Comparison of ENCODE assay signal across 35 cellular contexts in the genomic region with DNA sequence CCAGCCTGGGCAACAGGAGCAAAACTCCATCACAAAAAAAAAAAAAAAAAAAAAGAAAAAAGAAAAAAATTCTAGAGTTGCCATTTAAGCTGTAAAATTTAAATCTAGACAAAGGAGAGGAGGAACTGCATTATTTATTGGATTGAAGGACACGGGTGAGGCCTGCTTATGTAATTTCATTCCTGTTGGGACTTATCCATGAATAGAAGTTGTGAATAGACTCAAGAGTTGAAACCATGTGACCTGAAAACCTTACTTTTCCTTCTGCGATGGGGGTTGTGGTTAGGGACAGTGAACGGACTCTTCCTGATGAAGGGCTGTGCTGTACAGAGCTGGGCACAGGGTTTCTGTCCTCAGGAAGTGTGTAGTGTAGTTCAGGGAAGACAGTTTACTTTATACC. TPM values are rescaled to one million over a fixed set of nuclear protein-coding genes. Genes with fewer than 3 reads are reported as not detected.
"Had no signal": no experiment of that assay in that cellular context is flagged by ENCODE, and none has a peak within 500 bp of the region (broad histone marks: within the 10 kb centered on the region; RNA-seq: fewer than 3 reads in every experiment).

No MANE protein-coding gene starts in this region.

- H3K4me3 Mint-ChIP-seq: activated naive CD8-positive, alpha-beta T cell treated with anti-CD3 and anti-CD28 coated beads, Interleukin-2, amount 10 ng/mL, durations not matched to agents 7 days and 5 days; dendritic cell treated with granulocyte-macrophage colony-stimulating factor and Interleukin-4, amounts not matched to agents 40 ng/mL and 50 ng/mL, for 4 days; mesothelial cell of epicardium; stimulated activated memory B cell treated with anti-CD40 and anti-IgM and Interleukin-4, amounts not matched to agents 10 μg/mL and 1 μg/mL and 100 μg/mL, for 72 hours; T-helper 1 cell treated with Interleukin-12 subunit alpha and Interleukin-12 subunit beta and Interleukin-4 antibody, amounts not matched to agents 30 μg/mL and 1 μg/mL, for 36 hours had no signal

- ATAC-seq: gastroesophageal sphincter; left colon; psoas muscle; stimulated activated memory B cell treated with anti-CD40 and anti-IgM and Interleukin-4, amounts not matched to agents 10 μg/mL and 1 μg/mL and 100 μg/mL, for 72 hours had no signal

- H3K4me3 ChIP-seq: gastroesophageal sphincter, hepatocyte, psoas muscle, smooth muscle cell, tibial nerve had no signal

- H3K27me3 Mint-ChIP-seq: activated naive CD8-positive, alpha-beta T cell treated with anti-CD3 and anti-CD28 coated beads, Interleukin-2, amount 10 ng/mL, durations not matched to agents 7 days and 5 days; dendritic cell treated with granulocyte-macrophage colony-stimulating factor and Interleukin-4, amounts not matched to agents 40 ng/mL and 50 ng/mL, for 4 days; naive B cell; stimulated activated memory B cell treated with anti-CD40 and anti-IgM and Interleukin-4, amounts not matched to agents 10 μg/mL and 1 μg/mL and 100 μg/mL, for 72 hours had no signal

- H3K27ac Mint-ChIP-seq: dendritic cell treated with granulocyte-macrophage colony-stimulating factor and Interleukin-4, amounts not matched to agents 40 ng/mL and 50 ng/mL, for 4 days; mesothelial cell of epicardium; T-helper 1 cell treated with Interleukin-12 subunit alpha and Interleukin-12 subunit beta and Interleukin-4 antibody, amounts not matched to agents 30 μg/mL and 1 μg/mL, for 36 hours had no signal

- DNase-seq: activated CD4-positive, alpha-beta T cell treated with anti-CD3 and anti-CD28 coated beads for 4 hours; activated CD4-positive, alpha-beta T cell treated with anti-CD3 and anti-CD28 coated beads, Interleukin-2, amount 50 U/mL, for 48 hours; activated CD8-positive, alpha-beta memory T cell treated with anti-CD3 and anti-CD28 coated beads, Interleukin-2, amount 50 U/mL, for 48 hours; activated naive CD4-positive, alpha-beta T cell; activated naive CD8-positive, alpha-beta T cell treated with anti-CD3 and anti-CD28 coated beads, Interleukin-2, amount 10 ng/mL, durations not matched to agents 7 days and 5 days; activated T-cell treated with anti-CD3 and anti-CD28 coated beads, Interleukin-2, amount 50 U/mL, for 48 hours; amniotic stem cell; brain microvascular endothelial cell; caudate nucleus; erythroblast; kidney; left colon; mammary epithelial cell; naive B cell; nucleus accumbens; psoas muscle; stimulated activated CD4-positive, alpha-beta T cell treated with anti-CD3 and anti-CD28 coated beads, Interleukin-1b, Interleukin-23, amount 100 ng/mL, for 48 hours; stimulated activated CD4-positive, alpha-beta T cell treated with anti-CD3 and anti-CD28 coated beads, Interleukin-4, amount 100 ng/mL, for 4 hours; T-helper 9 cell had no signal

- H3K27ac ChIP-seq: brain microvascular endothelial cell, gastroesophageal sphincter, hepatocyte, parathyroid adenoma, psoas muscle, tibial nerve, VCaP had no signal

- H3K4me1 ChIP-seq: parathyroid adenoma, psoas muscle had no signal

- H3K36me3 ChIP-seq: brain microvascular endothelial cell had no signal

- H3K27me3 ChIP-seq: brain microvascular endothelial cell, gastroesophageal sphincter, hepatocyte, tibial nerve had no signal

RNA-seq across cellular contexts. Expression of gene CA5A, which starts 37.4 kb away (rescaled TPM):
- total RNA-seq: activated naive CD8-positive, alpha-beta T cell treated with anti-CD3 and anti-CD28 coated beads, Interleukin-2, amount 10 ng/mL, durations not matched to agents 7 days and 5 days; astrocyte; fibroblast of lung; fibroblast of villous mesenchyme; gastroesophageal sphincter; kidney; left colon; mammary epithelial cell; mesothelial cell of epicardium; smooth muscle cell; temporal lobe; tibial nerve; ureter had no signal
- polyA plus RNA-seq: fibroblast of lung, mammary epithelial cell, neural cell, psoas muscle, smooth muscle cell had no signal
